In genomic region chr12:40325349-40325960, GRCh38 we compare ENCODE assay signal across 9 cellular contexts.
DNase-seq lines count a peak whose midpoint lies in the region; ATAC-seq, FAIRE-seq and TF ChIP-seq lines count a peak whose summit lies in the region.
"Had no signal": no experiment of that assay in that cellular context is flagged by ENCODE, and none has a peak within 500 bp of the region (broad histone marks: within the 10 kb centered on the region; RNA-seq: fewer than 3 reads in every experiment).

No MANE protein-coding gene starts in this region.

- no peaks in the 10 kb centered on the region for H3K79me2 ChIP-seq in endothelial cell of umbilical vein (ENCODE audit: control insufficient read depth, insufficient read depth, low read length)

- H3K27ac Mint-ChIP-seq in activated CD4-positive, alpha-beta memory T cell treated with anti-CD3 and anti-CD28 coated beads, Interleukin-2, amount 10 ng/mL, durations not matched to agents 7 days and 5 days: no peak overlapping the region

- ATAC-seq in GM21423 (IDR thresholded peaks at IDR 0.05; ENCODE audit: unreplicated experiment) (peak; percentile 79), HG03575 (IDR thresholded peaks at IDR 0.05; ENCODE audit: extremely low read depth, insufficient number of reproducible peaks, low FRiP score, unreplicated experiment) (peak; percentile 72), sciatic nerve (peak; percentile 36)

- TF ChIP-seq CTCF in endothelial cell of umbilical vein (IDR thresholded peaks at IDR 0.05; ENCODE audit: extremely low read depth in 1 of 2, insufficient read depth in 1 of 2, low read depth in 1 of 2, low read length in 2 of 2): peak; percentile 50 to 66

- H3K36me3 Mint-ChIP-seq in activated CD4-positive, alpha-beta memory T cell treated with anti-CD3 and anti-CD28 coated beads, Interleukin-2, amount 10 ng/mL, durations not matched to agents 7 days and 5 days (ENCODE audit: low read depth): no peaks in the 10 kb centered on the region

- POLR2A ChIA-PET in endothelial cell of umbilical vein (lab: Charles Lee): interaction anchor here (0.7 kb wide), 1 partner anchor 11 kb away, joined by 3 read pairs; no protein-coding TSS in a partner anchor
- POLR2A ChIA-PET in activated CD4-positive, alpha-beta memory T cell treated with anti-CD3 and anti-CD28 coated beads, Interleukin-2, amount 10 ng/mL, durations not matched to agents 7 days and 5 days (lab: Charles Lee): no interaction called here

- dilution Hi-C loops in endothelial cell of umbilical vein (cut with MboI; ENCODE audit: extremely low pct_ligation_motif_present, low sequenced_read_pairs): no loop called here

- no peaks in the 10 kb centered on the region for H3K9me3 ChIP-seq in endothelial cell of umbilical vein (replicated peaks; ENCODE audit: control insufficient read depth, insufficient read depth, low read length)

- H3K4me1 Mint-ChIP-seq in activated CD4-positive, alpha-beta memory T cell treated with anti-CD3 and anti-CD28 coated beads, Interleukin-2, amount 10 ng/mL, durations not matched to agents 7 days and 5 days: no peaks in the 10 kb centered on the region

- peaks cover 2% of the 10 kb centered on the region for H3K27me3 Mint-ChIP-seq in activated CD4-positive, alpha-beta memory T cell treated with anti-CD3 and anti-CD28 coated beads, Interleukin-2, amount 10 ng/mL, durations not matched to agents 7 days and 5 days

- no peaks in the 10 kb centered on the region for H3K36me3 ChIP-seq in endothelial cell of umbilical vein (ENCODE audit: control insufficient read depth in 2 of 2, extremely low read depth in 1 of 2, insufficient read depth in 2 of 2, low read length in 2 of 2)

- H4K20me1 ChIP-seq in endothelial cell of umbilical vein (replicated peaks; ENCODE audit: control insufficient read depth, extremely low read depth, insufficient read depth, low read length): no peaks in the 10 kb centered on the region

- H3K4me1 ChIP-seq in endothelial cell of umbilical vein (ENCODE audit: control insufficient read depth, extremely low read depth, insufficient read depth, low read length): no peaks in the 10 kb centered on the region

- H3K9ac ChIP-seq in endothelial cell of umbilical vein (replicated peaks; ENCODE audit: extremely low read depth, insufficient read depth, low read length): no peak overlapping the region

- no peaks in the 10 kb centered on the region for H3K27me3 ChIP-seq in endothelial cell of umbilical vein (ENCODE audit: control insufficient read depth in 2 of 2, insufficient read depth in 2 of 2, low read length in 2 of 2)

- intact Hi-C loops in endothelial cell of umbilical vein (cut with micrococcal nuclease): no loop called here
- intact Hi-C loops in sciatic nerve (cut with DNase I): no loop called here

- no peak overlapping the region for H2AFZ ChIP-seq in endothelial cell of umbilical vein (ENCODE audit: low read depth, low read length)

- CTCF ChIA-PET in endothelial cell of umbilical vein (lab: Charles Lee): interaction anchor here (0.7 to 2.0 kb wide), 10 partner anchors 9 to 596 kb away, joined by 3 to 12 read pairs (median 4); no protein-coding TSS in a partner anchor
- CTCF ChIA-PET in activated CD4-positive, alpha-beta memory T cell treated with anti-CD3 and anti-CD28 coated beads, Interleukin-2, amount 10 ng/mL, durations not matched to agents 7 days and 5 days (lab: Charles Lee): interaction anchor here (1.1 to 2.3 kb wide), 3 partner anchors 11 to 54 kb away, joined by 3 to 11 read pairs (median 3); no protein-coding TSS in a partner anchor

- peak; percentile 87 for FAIRE-seq in endothelial cell of umbilical vein (lab: Jason Lieb, UNC)

- no peak overlapping the region for H3K4me2 ChIP-seq in endothelial cell of umbilical vein (ENCODE audit: insufficient read depth, low read length)

- peak; percentile 60 for DNase-seq in DMS114 treated with DMSO at 0.1 percent for 48 hours (lab: John Stamatoyannopoulos, UW; ENCODE audit: unreplicated experiment)
- peak; percentile 52 for DNase-seq in NOMO-1 treated with DMSO at 0.1 percent for 48 hours (lab: John Stamatoyannopoulos, UW; ENCODE audit: unreplicated experiment)
- peak; percentile 27 for DNase-seq in endothelial cell of umbilical vein (ENCODE audit: low read depth, low spot score)
- DNase-seq in sciatic nerve (ENCODE audit: low spot score): no peak
- no peak for DNase-seq in activated T-cell treated with anti-CD3 and anti-CD28 coated beads, Interleukin-2, amount 50 U/mL, for 48 hours
- DNase-seq in activated CD4-positive, alpha-beta memory T cell treated with anti-CD3 and anti-CD28 coated beads, Interleukin-2, amount 10 ng/mL, durations not matched to agents 7 days and 5 days: no peak

- no peaks in the 10 kb centered on the region for H3K9me3 Mint-ChIP-seq in activated CD4-positive, alpha-beta memory T cell treated with anti-CD3 and anti-CD28 coated beads, Interleukin-2, amount 10 ng/mL, durations not matched to agents 7 days and 5 days

- no TSS peak for BruUV-seq in endothelial cell of umbilical vein (replicated peaks; lab: Mats Ljungman, UMichigan)

- no peak overlapping the region for H3K27ac ChIP-seq in endothelial cell of umbilical vein (ENCODE audit: insufficient read depth, low read depth, low read length)
- H3K27ac ChIP-seq: SK-N-MC had no signal

- no peak for TF ChIP-seq POLR2A in endothelial cell of umbilical vein (IDR thresholded peaks at IDR 0.05; ENCODE audit: low read depth, low read length)

- H3K9me1 ChIP-seq in endothelial cell of umbilical vein (replicated peaks; ENCODE audit: control insufficient read depth, extremely low read depth, insufficient read depth, low read length): no peaks in the 10 kb centered on the region

- no peak overlapping the region for H3K4me3 ChIP-seq in endothelial cell of umbilical vein (replicated peaks in 1 of 3; ENCODE audit: insufficient read depth in 1 of 3, low read depth in 1 of 3, low read length in 3 of 3)
- H3K4me3 ChIP-seq: SK-N-MC had no signal

- H3K4me3 Mint-ChIP-seq in activated CD4-positive, alpha-beta memory T cell treated with anti-CD3 and anti-CD28 coated beads, Interleukin-2, amount 10 ng/mL, durations not matched to agents 7 days and 5 days: no peak overlapping the region

TF ChIP-seq in endothelial cell of umbilical vein, 7 proteins besides CTCF, POLR2A, EP300 and RAD21:
- TF ChIP-seq GATA2 (IDR thresholded peaks at IDR 0.05; ENCODE audit: insufficient read depth, insufficient read length, low read depth, low read length) (no peak), JUN (IDR thresholded peaks at IDR 0.05; ENCODE audit: borderline replicate concordance, insufficient read depth, insufficient read length, low read depth) (no peak), POLR2AphosphoS5 (IDR thresholded peaks at IDR 0.05; ENCODE audit: insufficient read depth, low read depth, low read length) (no peak), FOS (IDR thresholded peaks at IDR 0.05; ENCODE audit: borderline replicate concordance, insufficient read depth, low read length) (no peak), EZH2 (IDR thresholded peaks at IDR 0.05; ENCODE audit: borderline replicate concordance, low read depth, low read length, severe bottlenecking) (no peak), MYC (IDR thresholded peaks at IDR 0.05; ENCODE audit: low read depth, low read length) (no peak), MAX (IDR thresholded peaks at IDR 0.05; ENCODE audit: insufficient read depth, insufficient read length) (no peak)
TF ChIP-seq in endothelial cell of umbilical vein: peak in this region for 0.

Comparison
In these comparisons a context has a peak if more than half of its experiments do, and no peak if none do; other contexts are left out.
1. DNase-seq: peak in DMS114 treated with DMSO at 0.1 percent for 48 hours (single experiment), NOMO-1 treated with DMSO at 0.1 percent for 48 hours (single experiment) and endothelial cell of umbilical vein (single experiment); none in sciatic nerve (single experiment), activated T-cell treated with anti-CD3 and anti-CD28 coated beads, Interleukin-2, amount 50 U/mL, for 48 hours (0 of 2) and activated CD4-positive, alpha-beta memory T cell treated with anti-CD3 and anti-CD28 coated beads, Interleukin-2, amount 10 ng/mL, durations not matched to agents 7 days and 5 days (single experiment).
2. Peak in every context shown above with its lines, with median percentiles within 50 percentile points of each other: ATAC-seq.